ENCODE assay signal across 1 cellular context in the genomic region with DNA sequence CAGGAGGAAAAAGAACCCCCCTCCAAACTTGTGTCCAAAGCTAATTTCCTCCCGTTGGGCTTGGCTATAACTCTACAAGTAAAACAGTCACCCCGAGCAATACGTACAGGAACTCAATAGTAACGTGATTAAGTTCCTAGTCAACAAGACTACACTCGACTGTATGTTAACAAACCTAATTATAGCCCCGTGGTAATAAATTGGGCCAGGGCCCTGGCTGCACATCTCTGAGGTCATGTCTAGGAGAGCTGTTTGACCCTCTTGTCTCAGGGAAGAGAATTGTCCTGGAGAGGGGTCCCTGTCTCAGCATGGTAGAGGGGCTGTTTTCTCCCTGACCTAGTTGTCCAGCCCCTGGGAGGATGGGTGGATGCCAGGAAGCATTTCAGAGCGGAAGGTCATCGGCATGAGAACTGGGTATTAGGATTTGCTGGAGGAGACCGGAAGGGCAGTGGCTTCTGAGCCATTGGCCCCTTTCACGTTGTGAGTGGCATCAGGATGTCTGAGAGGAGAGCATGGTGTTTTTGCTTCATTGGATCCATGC.
TF ChIP-seq lines count a peak whose summit lies in the region.

No MANE protein-coding gene starts in this region.

TF ChIP-seq in K562, 482 proteins besides CTCF, POLR2A, EP300 and RAD21 (continued from another document):
- TF ChIP-seq, protein P1, sequence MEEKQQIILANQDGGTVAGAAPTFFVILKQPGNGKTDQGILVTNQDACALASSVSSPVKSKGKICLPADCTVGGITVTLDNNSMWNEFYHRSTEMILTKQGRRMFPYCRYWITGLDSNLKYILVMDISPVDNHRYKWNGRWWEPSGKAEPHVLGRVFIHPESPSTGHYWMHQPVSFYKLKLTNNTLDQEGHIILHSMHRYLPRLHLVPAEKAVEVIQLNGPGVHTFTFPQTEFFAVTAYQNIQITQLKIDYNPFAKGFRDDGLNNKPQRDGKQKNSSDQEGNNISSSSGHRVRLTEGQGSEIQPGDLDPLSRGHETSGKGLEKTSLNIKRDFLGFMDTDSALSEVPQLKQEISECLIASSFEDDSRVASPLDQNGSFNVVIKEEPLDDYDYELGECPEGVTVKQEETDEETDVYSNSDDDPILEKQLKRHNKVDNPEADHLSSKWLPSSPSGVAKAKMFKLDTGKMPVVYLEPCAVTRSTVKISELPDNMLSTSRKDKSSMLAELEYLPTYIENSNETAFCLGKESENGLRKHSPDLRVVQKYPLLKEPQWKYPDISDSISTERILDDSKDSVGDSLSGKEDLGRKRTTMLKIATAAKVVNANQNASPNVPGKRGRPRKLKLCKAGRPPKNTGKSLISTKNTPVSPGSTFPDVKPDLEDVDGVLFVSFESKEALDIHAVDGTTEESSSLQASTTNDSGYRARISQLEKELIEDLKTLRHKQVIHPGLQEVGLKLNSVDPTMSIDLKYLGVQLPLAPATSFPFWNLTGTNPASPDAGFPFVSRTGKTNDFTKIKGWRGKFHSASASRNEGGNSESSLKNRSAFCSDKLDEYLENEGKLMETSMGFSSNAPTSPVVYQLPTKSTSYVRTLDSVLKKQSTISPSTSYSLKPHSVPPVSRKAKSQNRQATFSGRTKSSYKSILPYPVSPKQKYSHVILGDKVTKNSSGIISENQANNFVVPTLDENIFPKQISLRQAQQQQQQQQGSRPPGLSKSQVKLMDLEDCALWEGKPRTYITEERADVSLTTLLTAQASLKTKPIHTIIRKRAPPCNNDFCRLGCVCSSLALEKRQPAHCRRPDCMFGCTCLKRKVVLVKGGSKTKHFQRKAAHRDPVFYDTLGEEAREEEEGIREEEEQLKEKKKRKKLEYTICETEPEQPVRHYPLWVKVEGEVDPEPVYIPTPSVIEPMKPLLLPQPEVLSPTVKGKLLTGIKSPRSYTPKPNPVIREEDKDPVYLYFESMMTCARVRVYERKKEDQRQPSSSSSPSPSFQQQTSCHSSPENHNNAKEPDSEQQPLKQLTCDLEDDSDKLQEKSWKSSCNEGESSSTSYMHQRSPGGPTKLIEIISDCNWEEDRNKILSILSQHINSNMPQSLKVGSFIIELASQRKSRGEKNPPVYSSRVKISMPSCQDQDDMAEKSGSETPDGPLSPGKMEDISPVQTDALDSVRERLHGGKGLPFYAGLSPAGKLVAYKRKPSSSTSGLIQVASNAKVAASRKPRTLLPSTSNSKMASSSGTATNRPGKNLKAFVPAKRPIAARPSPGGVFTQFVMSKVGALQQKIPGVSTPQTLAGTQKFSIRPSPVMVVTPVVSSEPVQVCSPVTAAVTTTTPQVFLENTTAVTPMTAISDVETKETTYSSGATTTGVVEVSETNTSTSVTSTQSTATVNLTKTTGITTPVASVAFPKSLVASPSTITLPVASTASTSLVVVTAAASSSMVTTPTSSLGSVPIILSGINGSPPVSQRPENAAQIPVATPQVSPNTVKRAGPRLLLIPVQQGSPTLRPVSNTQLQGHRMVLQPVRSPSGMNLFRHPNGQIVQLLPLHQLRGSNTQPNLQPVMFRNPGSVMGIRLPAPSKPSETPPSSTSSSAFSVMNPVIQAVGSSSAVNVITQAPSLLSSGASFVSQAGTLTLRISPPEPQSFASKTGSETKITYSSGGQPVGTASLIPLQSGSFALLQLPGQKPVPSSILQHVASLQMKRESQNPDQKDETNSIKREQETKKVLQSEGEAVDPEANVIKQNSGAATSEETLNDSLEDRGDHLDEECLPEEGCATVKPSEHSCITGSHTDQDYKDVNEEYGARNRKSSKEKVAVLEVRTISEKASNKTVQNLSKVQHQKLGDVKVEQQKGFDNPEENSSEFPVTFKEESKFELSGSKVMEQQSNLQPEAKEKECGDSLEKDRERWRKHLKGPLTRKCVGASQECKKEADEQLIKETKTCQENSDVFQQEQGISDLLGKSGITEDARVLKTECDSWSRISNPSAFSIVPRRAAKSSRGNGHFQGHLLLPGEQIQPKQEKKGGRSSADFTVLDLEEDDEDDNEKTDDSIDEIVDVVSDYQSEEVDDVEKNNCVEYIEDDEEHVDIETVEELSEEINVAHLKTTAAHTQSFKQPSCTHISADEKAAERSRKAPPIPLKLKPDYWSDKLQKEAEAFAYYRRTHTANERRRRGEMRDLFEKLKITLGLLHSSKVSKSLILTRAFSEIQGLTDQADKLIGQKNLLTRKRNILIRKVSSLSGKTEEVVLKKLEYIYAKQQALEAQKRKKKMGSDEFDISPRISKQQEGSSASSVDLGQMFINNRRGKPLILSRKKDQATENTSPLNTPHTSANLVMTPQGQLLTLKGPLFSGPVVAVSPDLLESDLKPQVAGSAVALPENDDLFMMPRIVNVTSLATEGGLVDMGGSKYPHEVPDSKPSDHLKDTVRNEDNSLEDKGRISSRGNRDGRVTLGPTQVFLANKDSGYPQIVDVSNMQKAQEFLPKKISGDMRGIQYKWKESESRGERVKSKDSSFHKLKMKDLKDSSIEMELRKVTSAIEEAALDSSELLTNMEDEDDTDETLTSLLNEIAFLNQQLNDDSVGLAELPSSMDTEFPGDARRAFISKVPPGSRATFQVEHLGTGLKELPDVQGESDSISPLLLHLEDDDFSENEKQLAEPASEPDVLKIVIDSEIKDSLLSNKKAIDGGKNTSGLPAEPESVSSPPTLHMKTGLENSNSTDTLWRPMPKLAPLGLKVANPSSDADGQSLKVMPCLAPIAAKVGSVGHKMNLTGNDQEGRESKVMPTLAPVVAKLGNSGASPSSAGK (IDR thresholded peaks at IDR 0.05): no peak
- TF ChIP-seq SMARCA4 (IDR thresholded peaks at IDR 0.05) (no peak), TFAM (CRISPR knock-in tag; conservative IDR thresholded peaks at IDR 0.05) (no peak), NR4A1 (CRISPR knock-in tag; IDR thresholded peaks at IDR 0.05) (no peak), NR4A1 (tag; IDR thresholded peaks at IDR 0.05) (no peak), HNRNPK (IDR thresholded peaks at IDR 0.05; ENCODE audit: low read depth, low read length, poor library complexity, severe bottlenecking) (no peak), XRCC5 (IDR thresholded peaks at IDR 0.05; ENCODE audit: low read depth, low read length) (no peak), ZNF778 (CRISPR knock-in tag; IDR thresholded peaks at IDR 0.05) (no peak)
- TF ChIP-seq, protein P2, sequence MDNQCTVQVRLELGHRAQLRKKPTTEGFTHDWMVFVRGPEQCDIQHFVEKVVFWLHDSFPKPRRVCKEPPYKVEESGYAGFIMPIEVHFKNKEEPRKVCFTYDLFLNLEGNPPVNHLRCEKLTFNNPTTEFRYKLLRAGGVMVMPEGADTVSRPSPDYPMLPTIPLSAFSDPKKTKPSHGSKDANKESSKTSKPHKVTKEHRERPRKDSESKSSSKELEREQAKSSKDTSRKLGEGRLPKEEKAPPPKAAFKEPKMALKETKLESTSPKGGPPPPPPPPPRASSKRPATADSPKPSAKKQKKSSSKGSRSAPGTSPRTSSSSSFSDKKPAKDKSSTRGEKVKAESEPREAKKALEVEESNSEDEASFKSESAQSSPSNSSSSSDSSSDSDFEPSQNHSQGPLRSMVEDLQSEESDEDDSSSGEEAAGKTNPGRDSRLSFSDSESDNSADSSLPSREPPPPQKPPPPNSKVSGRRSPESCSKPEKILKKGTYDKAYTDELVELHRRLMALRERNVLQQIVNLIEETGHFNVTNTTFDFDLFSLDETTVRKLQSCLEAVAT (IDR thresholded peaks at IDR 0.05): no peak
- TF ChIP-seq, protein P3, sequence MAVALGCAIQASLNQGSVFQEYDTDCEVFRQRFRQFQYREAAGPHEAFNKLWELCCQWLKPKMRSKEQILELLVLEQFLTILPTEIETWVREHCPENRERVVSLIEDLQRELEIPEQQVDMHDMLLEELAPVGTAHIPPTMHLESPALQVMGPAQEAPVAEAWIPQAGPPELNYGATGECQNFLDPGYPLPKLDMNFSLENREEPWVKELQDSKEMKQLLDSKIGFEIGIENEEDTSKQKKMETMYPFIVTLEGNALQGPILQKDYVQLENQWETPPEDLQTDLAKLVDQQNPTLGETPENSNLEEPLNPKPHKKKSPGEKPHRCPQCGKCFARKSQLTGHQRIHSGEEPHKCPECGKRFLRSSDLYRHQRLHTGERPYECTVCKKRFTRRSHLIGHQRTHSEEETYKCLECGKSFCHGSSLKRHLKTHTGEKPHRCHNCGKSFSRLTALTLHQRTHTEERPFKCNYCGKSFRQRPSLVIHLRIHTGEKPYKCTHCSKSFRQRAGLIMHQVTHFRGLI (CRISPR knock-in tag; IDR thresholded peaks at IDR 0.05): no peak
TF ChIP-seq in K562: peak in this region for 0.
